Comparison of ENCODE assay signal across 1 cellular context in the genomic region with DNA sequence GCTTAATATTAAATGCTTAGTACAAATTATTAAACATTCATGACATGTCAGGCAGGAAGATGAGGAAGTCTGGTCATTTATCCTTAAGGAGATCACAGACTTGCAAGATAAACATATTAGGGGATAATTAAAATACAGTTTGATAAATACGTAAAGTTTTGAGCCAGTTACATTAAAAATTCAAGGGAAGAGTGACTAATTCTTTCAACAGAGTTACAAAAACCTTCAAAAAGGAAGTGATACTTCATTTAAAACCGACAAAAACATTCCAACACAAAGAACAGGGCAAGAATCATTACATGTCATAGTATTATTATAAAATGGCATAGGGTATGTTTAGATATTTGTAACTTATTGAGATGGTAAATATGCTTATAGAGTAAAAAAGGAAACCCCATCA.
TF ChIP-seq lines count a peak whose summit lies in the region.

No MANE protein-coding gene starts in this region.

TF ChIP-seq in HCT116, 20 proteins besides CTCF, POLR2A, EP300 and RAD21 (continued from another document):
- TF ChIP-seq, protein P1, sequence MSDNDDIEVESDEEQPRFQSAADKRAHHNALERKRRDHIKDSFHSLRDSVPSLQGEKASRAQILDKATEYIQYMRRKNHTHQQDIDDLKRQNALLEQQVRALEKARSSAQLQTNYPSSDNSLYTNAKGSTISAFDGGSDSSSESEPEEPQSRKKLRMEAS (IDR thresholded peaks at IDR 0.05): no peak
- TF ChIP-seq SIN3A (IDR thresholded peaks at IDR 0.05; ENCODE audit: low read depth) (no peak), FOSL1 (IDR thresholded peaks at IDR 0.05; ENCODE audit: low read depth) (no peak)
- TF ChIP-seq, protein P2, sequence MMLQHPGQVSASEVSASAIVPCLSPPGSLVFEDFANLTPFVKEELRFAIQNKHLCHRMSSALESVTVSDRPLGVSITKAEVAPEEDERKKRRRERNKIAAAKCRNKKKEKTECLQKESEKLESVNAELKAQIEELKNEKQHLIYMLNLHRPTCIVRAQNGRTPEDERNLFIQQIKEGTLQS (IDR thresholded peaks at IDR 0.05): no peak
- TF ChIP-seq, protein P3, sequence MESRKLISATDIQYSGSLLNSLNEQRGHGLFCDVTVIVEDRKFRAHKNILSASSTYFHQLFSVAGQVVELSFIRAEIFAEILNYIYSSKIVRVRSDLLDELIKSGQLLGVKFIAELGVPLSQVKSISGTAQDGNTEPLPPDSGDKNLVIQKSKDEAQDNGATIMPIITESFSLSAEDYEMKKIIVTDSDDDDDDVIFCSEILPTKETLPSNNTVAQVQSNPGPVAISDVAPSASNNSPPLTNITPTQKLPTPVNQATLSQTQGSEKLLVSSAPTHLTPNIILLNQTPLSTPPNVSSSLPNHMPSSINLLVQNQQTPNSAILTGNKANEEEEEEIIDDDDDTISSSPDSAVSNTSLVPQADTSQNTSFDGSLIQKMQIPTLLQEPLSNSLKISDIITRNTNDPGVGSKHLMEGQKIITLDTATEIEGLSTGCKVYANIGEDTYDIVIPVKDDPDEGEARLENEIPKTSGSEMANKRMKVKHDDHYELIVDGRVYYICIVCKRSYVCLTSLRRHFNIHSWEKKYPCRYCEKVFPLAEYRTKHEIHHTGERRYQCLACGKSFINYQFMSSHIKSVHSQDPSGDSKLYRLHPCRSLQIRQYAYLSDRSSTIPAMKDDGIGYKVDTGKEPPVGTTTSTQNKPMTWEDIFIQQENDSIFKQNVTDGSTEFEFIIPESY (IDR thresholded peaks at IDR 0.05; ENCODE audit: extremely low read depth, insufficient replicate concordance, low read length): no peak
